ENCODE assay signal across 9 cellular contexts in genomic region chr22:29478326-29479276, GRCh38. TPM values are rescaled to one million over a fixed set of nuclear protein-coding genes. Genes with fewer than 3 reads are reported as not detected.
DNase-seq lines count a peak whose midpoint lies in the region; ATAC-seq and TF ChIP-seq lines count a peak whose summit lies in the region.
"Had no signal": no experiment of that assay in that cellular context is flagged by ENCODE, and none has a peak within 500 bp of the region (broad histone marks: within the 10 kb centered on the region; RNA-seq: fewer than 3 reads in every experiment).

No MANE protein-coding gene starts in this region.

- intact Hi-C loops in activated CD4-positive, alpha-beta memory T cell treated with anti-CD3 and anti-CD28 coated beads for 36 hours (cut with micrococcal nuclease): no loop called here
- intact Hi-C loops in colonic mucosa (cut with DNase I): no loop called here

- H3K36me3 ChIP-seq in HEK293 (ENCODE audit: control insufficient read depth in 2 of 2, insufficient read depth in 1 of 2, low read length in 2 of 2) (no peaks in the 10 kb centered on the region), colonic mucosa (no peaks in the 10 kb centered on the region)

- H3K4me1 Mint-ChIP-seq in activated CD4-positive, alpha-beta memory T cell treated with anti-CD3 and anti-CD28 coated beads for 36 hours (ENCODE audit: low read depth): peaks cover 13% of the 10 kb centered on the region
- H3K4me1 Mint-ChIP-seq in progenitor cell of endocrine pancreas (ENCODE audit: low read depth): peaks cover 13% of the 10 kb centered on the region

- CTCF ChIA-PET in HEK293 (lab: Yijun Ruan, JAX): interaction anchor here (0.6 to 1.1 kb wide), 2 partner anchors 8 to 81 kb away, joined by 4 to 5 read pairs; no protein-coding TSS in a partner anchor
- CTCF ChIA-PET in activated CD4-positive, alpha-beta memory T cell treated with anti-CD3 and anti-CD28 coated beads for 36 hours (lab: Charles Lee): no interaction called here

- ATAC-seq in HG02870 (IDR thresholded peaks at IDR 0.05; ENCODE audit: unreplicated experiment) (no peak), omental fat pad (ENCODE audit: low FRiP score) (no peak)

- peaks cover 42% of the 10 kb centered on the region for H3K27me3 Mint-ChIP-seq in activated CD4-positive, alpha-beta memory T cell treated with anti-CD3 and anti-CD28 coated beads for 36 hours
- peaks cover 74% of the 10 kb centered on the region for H3K27me3 Mint-ChIP-seq in progenitor cell of endocrine pancreas

- H3K9ac ChIP-seq in colonic mucosa (ENCODE audit: low read depth in 2 of 2, low read length in 2 of 2): no peak overlapping the region

- no peaks in the 10 kb centered on the region for H3K9me3 Mint-ChIP-seq in activated CD4-positive, alpha-beta memory T cell treated with anti-CD3 and anti-CD28 coated beads for 36 hours
- H3K9me3 Mint-ChIP-seq in progenitor cell of endocrine pancreas (ENCODE audit: low read depth): peaks cover 3% of the 10 kb centered on the region

- no peak overlapping the region for H3K4me3 ChIP-seq in HEK293 (ENCODE audit: low read depth, low read length)
- H3K4me3 ChIP-seq in colonic mucosa: no peak overlapping the region

- no peak for TF ChIP-seq CTCF in HEK293 (tag by site-specific recombination; IDR thresholded peaks at IDR 0.05)
- no peak for TF ChIP-seq CTCF in omental fat pad (IDR thresholded peaks at IDR 0.05)
- TF ChIP-seq CTCF in colonic mucosa (IDR thresholded peaks at IDR 0.05): no peak
- no peak for TF ChIP-seq CTCF in progenitor cell of endocrine pancreas (IDR thresholded peaks at IDR 0.05; ENCODE audit: unreplicated experiment)

- no peaks in the 10 kb centered on the region for H3K4me1 ChIP-seq in HEK293 (ENCODE audit: control insufficient read depth, insufficient read depth, low read length)
- no peaks in the 10 kb centered on the region for H3K4me1 ChIP-seq in colonic mucosa

- no peak overlapping the region for H3K4me3 Mint-ChIP-seq in activated CD4-positive, alpha-beta memory T cell treated with anti-CD3 and anti-CD28 coated beads for 36 hours
- H3K4me3 Mint-ChIP-seq in progenitor cell of endocrine pancreas (ENCODE audit: low read depth): no peak overlapping the region

- peak; percentile 43 for DNase-seq in AG08395 (ENCODE audit: low spot score)
- DNase-seq in activated CD4-positive, alpha-beta memory T cell treated with anti-CD3 and anti-CD28 coated beads for 36 hours: peak; percentile 41
- DNase-seq in iPS-NIHi7 (ENCODE audit: extremely low spot score): peak; percentile 65
- no peak for DNase-seq in omental fat pad (ENCODE audit: low spot score)
- DNase-seq in colonic mucosa: no peak
- no peak for DNase-seq in progenitor cell of endocrine pancreas (ENCODE audit: low spot score, unreplicated experiment)
- DNase-seq: effector CD4-positive, alpha-beta T cell had no signal

- POLR2A ChIA-PET in HEK293 (lab: Yijun Ruan, JAX): no interaction called here
- POLR2A ChIA-PET in activated CD4-positive, alpha-beta memory T cell treated with anti-CD3 and anti-CD28 coated beads for 36 hours (lab: Charles Lee): no interaction called here

- H3K9me3 ChIP-seq in HEK293 (ENCODE audit: control insufficient read depth, insufficient read depth, low read depth, low read length): no peaks in the 10 kb centered on the region
- H3K9me3 ChIP-seq in colonic mucosa: no peaks in the 10 kb centered on the region

- no peak overlapping the region for H3K27ac Mint-ChIP-seq in activated CD4-positive, alpha-beta memory T cell treated with anti-CD3 and anti-CD28 coated beads for 36 hours
- H3K27ac Mint-ChIP-seq in progenitor cell of endocrine pancreas: no peak overlapping the region

- H3K27ac ChIP-seq in HEK293 (ENCODE audit: extremely low read depth, low read depth, low read length) (no peak overlapping the region), colonic mucosa (no peak overlapping the region)

- H3K36me3 Mint-ChIP-seq in activated CD4-positive, alpha-beta memory T cell treated with anti-CD3 and anti-CD28 coated beads for 36 hours: no peaks in the 10 kb centered on the region
- peaks cover 2% of the 10 kb centered on the region for H3K36me3 Mint-ChIP-seq in progenitor cell of endocrine pancreas (ENCODE audit: insufficient read depth)

- H3K27me3 ChIP-seq in colonic mucosa: peaks cover 22% of the 10 kb centered on the region

TF ChIP-seq in HEK293, 187 proteins besides CTCF, POLR2A, EP300 and RAD21 (continues in another document):
- 0 out of 2 replicates have a peak, but pooled peaks have one; percentile 29 for TF ChIP-seq KLF8 (tag by site-specific recombination; IDR thresholded peaks at IDR 0.05)
- peak; percentile 59 for TF ChIP-seq GLIS2 (tag by site-specific recombination; IDR thresholded peaks at IDR 0.05)
- peak; percentile 95 for TF ChIP-seq REST (tag by site-specific recombination; IDR thresholded peaks at IDR 0.05)
- peak; percentile 45; the same call in 1 of the 2 replicates for TF ChIP-seq KLF1 (tag by site-specific recombination; IDR thresholded peaks at IDR 0.05)
- TF ChIP-seq EGR2 (tag by site-specific recombination; IDR thresholded peaks at IDR 0.05; ENCODE audit: low read depth): 0 out of 2 replicates have a peak, but pooled peaks have one; percentile 31
- no peak for TF ChIP-seq ZNF184 (tag by site-specific recombination; IDR thresholded peaks at IDR 0.05)
- peak; percentile 70 for TF ChIP-seq ZBTB48 (tag by site-specific recombination; IDR thresholded peaks at IDR 0.05)
- TF ChIP-seq ZFHX2 (tag by site-specific recombination; conservative IDR thresholded peaks at IDR 0.05): peak; percentile 38; the same call in 1 of the 2 replicates
- peak; percentile 11; the same call in 1 of the 2 replicates for TF ChIP-seq PATZ1 (tag by site-specific recombination; IDR thresholded peaks at IDR 0.05)
- TF ChIP-seq ZNF449 (tag by site-specific recombination; IDR thresholded peaks at IDR 0.05): peak; percentile 68; the same call in 1 of the 2 replicates

RNA-seq across cellular contexts. Expression of gene NEFH, which starts 1.4 kb away (rescaled TPM):
- total RNA-seq in activated CD4-positive, alpha-beta memory T cell treated with anti-CD3 and anti-CD28 coated beads for 36 hours: 1 to 10 TPM; 4.1 to 4.4 TPM
- total RNA-seq in omental fat pad (1 to 10 TPM in 1 of 4 donors, under 1 TPM in 3; 0.32 to 1.4 (median 0.42) TPM), colonic mucosa (under 1 TPM; 0.42 TPM), progenitor cell of endocrine pancreas (0.69 and 0.80 TPM in 2 replicates)

RNA-seq across cellular contexts. Expression of gene RFPL1, which starts 40.2 kb away (rescaled TPM):
- total RNA-seq in activated CD4-positive, alpha-beta memory T cell treated with anti-CD3 and anti-CD28 coated beads for 36 hours: not detected
- total RNA-seq in omental fat pad (not detected), colonic mucosa (not detected), progenitor cell of endocrine pancreas (0.22 TPM in 1 of 2 replicates, not detected in the other)

Comparison
In these comparisons a context has a peak if more than half of its experiments do, and no peak if none do; other contexts are left out.
1. DNase-seq: peak in AG08395 (single experiment), activated CD4-positive, alpha-beta memory T cell treated with anti-CD3 and anti-CD28 coated beads for 36 hours (single experiment) and iPS-NIHi7 (single experiment); none in omental fat pad (single experiment), colonic mucosa (single experiment) and progenitor cell of endocrine pancreas (single experiment).